9 cellular contexts compared by ENCODE assay signal in genomic region chr5:72194846-72195245, GRCh38.
DNase-seq lines count a peak whose midpoint lies in the region; ATAC-seq, FAIRE-seq and TF ChIP-seq lines count a peak whose summit lies in the region.
"Had no signal": no experiment of that assay in that cellular context is flagged by ENCODE, and none has a peak within 500 bp of the region (broad histone marks: within the 10 kb centered on the region; RNA-seq: fewer than 3 reads in every experiment).

No MANE protein-coding gene starts in this region.

- H3K4me3 ChIP-seq in GM12878 (no peak overlapping the region), H7 (ENCODE audit: insufficient read depth, low read depth, low read length) (no peak overlapping the region), prostate gland (no peak overlapping the region)
- H3K4me3 ChIP-seq: Peyer's patch had no signal

- TF ChIP-seq EP300 in GM12878 (IDR thresholded peaks at IDR 0.05; ENCODE audit: borderline replicate concordance in 1 of 2, control insufficient read depth in 1 of 2, low read depth in 2 of 2, low read length in 2 of 2) = peak; percentile 41 to 86; a peak in 3 of 4 replicates

- CTCF ChIA-PET in GM12878 (lab: Yijun Ruan, JAX) = no interaction called here

- SMC1A ChIA-PET in GM12878 (lab: Charles Lee; ENCODE audit: uncharacterized antibody, unreplicated experiment) = interaction anchor here (0.9 kb wide), 1 partner anchor 7 kb away, joined by 3 read pairs; no protein-coding TSS in a partner anchor

- H3K27me3 ChIP-seq in GM12878 (replicated peaks in 1 of 2; ENCODE audit: control insufficient read depth in 2 of 2, insufficient read depth in 2 of 2, low read length in 1 of 2) (peaks cover 0 to 4% of the 10 kb centered on the region in 2 experiments; a peak in 1 of 4 replicates), H7 (ENCODE audit: control insufficient read depth, insufficient read depth, low read length) (no peaks in the 10 kb centered on the region), prostate gland (replicated peaks; ENCODE audit: insufficient read depth) (no peaks in the 10 kb centered on the region)
- H3K27me3 ChIP-seq: Peyer's patch had no signal

- peaks cover 16% of the 10 kb centered on the region for H3K4me1 ChIP-seq in GM12878 (ENCODE audit: control insufficient read depth, insufficient read depth, low read length)
- no peaks in the 10 kb centered on the region for H3K4me1 ChIP-seq in prostate gland (replicated peaks)
- H3K4me1 ChIP-seq: Peyer's patch had no signal

- peak; percentile 90 for FAIRE-seq in GM12878 (lab: Jason Lieb, UNC)

- no TSS peak for BruUV-seq in GM12878 (replicated peaks; lab: Mats Ljungman, UMichigan)

- no peaks in the 10 kb centered on the region for H3K79me2 ChIP-seq in GM12878 (ENCODE audit: control insufficient read depth, insufficient read depth, low read length)

- POLR2A ChIA-PET in GM12878 (lab: Charles Lee) = no interaction called here

- no peak overlapping the region for H3K27ac ChIP-seq in GM12878 (ENCODE audit: control insufficient read depth, insufficient read depth)
- no peak overlapping the region for H3K27ac ChIP-seq in prostate gland
- H3K27ac ChIP-seq: Peyer's patch had no signal

- in situ Hi-C loops in GM12878 (cut with MboI) = no loop called here

- TF ChIP-seq CTCF in GM20000 (IDR thresholded peaks at IDR 0.05; ENCODE audit: extremely low read depth, missing control alignments) = no peak
- TF ChIP-seq CTCF in GM12878 (IDR thresholded peaks at IDR 0.05 in 2 of 3, conservative IDR thresholded peaks at IDR 0.05 in 1 of 3; ENCODE audit: control insufficient read depth in 2 of 3, extremely low read depth in 1 of 3, insufficient read depth in 1 of 3, low read depth in 3 of 3, low read length in 3 of 3) = no peak
- no peak for TF ChIP-seq CTCF in prostate gland (IDR thresholded peaks at IDR 0.05)

- H3K36me3 ChIP-seq in GM12878 (ENCODE audit: control insufficient read depth in 2 of 2, insufficient read depth in 2 of 2, low read length in 1 of 2) (no peaks in the 10 kb centered on the region), H7 (replicated peaks; ENCODE audit: control insufficient read depth, insufficient read depth, low read length) (peaks cover 23% of the 10 kb centered on the region), prostate gland (no peaks in the 10 kb centered on the region)

- H3K9me3 ChIP-seq in GM12878 (replicated peaks; ENCODE audit: control insufficient read depth, insufficient read depth, low read length) (peaks cover 15% of the 10 kb centered on the region; the same call in 2 of the 3 replicates), prostate gland (no peaks in the 10 kb centered on the region)
- H3K9me3 ChIP-seq: Peyer's patch had no signal

- H3K9ac ChIP-seq in GM12878 (ENCODE audit: control insufficient read depth, insufficient read depth, low read length) = no peak overlapping the region

- no peak for TF ChIP-seq RAD21 in GM12878 (IDR thresholded peaks at IDR 0.05; ENCODE audit: insufficient read depth, low read depth, low read length)

- peak; percentile 67 for DNase-seq in GM20000 (ENCODE audit: low spot score)
- peak; percentile 72 for DNase-seq in GM12878 (ENCODE audit: low read depth, low spot score)
- no peak for DNase-seq in H7
- DNase-seq in NCI-H526 treated with DMSO at 0.1 percent for 48 hours (lab: John Stamatoyannopoulos, UW) = no peak
- DNase-seq in T1000 (lab: John Stamatoyannopoulos, UW) = no peak
- DNase-seq in prostate gland (ENCODE audit: low spot score) = no peak

- TF ChIP-seq POLR2A in GM12878 (IDR thresholded peaks at IDR 0.05; ENCODE audit: low read depth, low read length) = no peak
- TF ChIP-seq POLR2A in prostate gland (IDR thresholded peaks at IDR 0.05) = no peak

- ATAC-seq in GM18499 (IDR thresholded peaks at IDR 0.05; ENCODE audit: insufficient read depth, unreplicated experiment) = peak; percentile 66
- ATAC-seq in HG03432 (IDR thresholded peaks at IDR 0.05; ENCODE audit: unreplicated experiment) = peak; percentile 96
- peak; percentile 97 for ATAC-seq in GM12878

- H4K20me1 ChIP-seq in GM12878 (ENCODE audit: control insufficient read depth, insufficient read depth) = no peaks in the 10 kb centered on the region; the same call in 1 of the 2 replicates

- peak overlapping the region; percentile 78 for H3K4me2 ChIP-seq in GM12878 (ENCODE audit: control insufficient read depth, insufficient read depth)

- intact Hi-C loops in GM12878 (cut with micrococcal nuclease; ENCODE audit: unreplicated experiment) = no loop called here
- intact Hi-C loops in prostate gland (cut with DNase I) = no loop called here

- WGBS in GM12878 (ENCODE audit: insufficient coverage, insufficient replicate concordance, low lambda C conversion rate, missing lambda C conversion rate) = 0% methylated on average over 6 of the region's 6 CpGs
- WGBS in prostate gland = 89% methylated on average over 6 of the region's 6 CpGs

- H2AFZ ChIP-seq in GM12878 (ENCODE audit: control insufficient read depth, low read depth, low read length) = no peak overlapping the region

- RAD21 ChIA-PET in GM12878 (lab: Charles Lee; ENCODE audit: unreplicated experiment) = no interaction called here

TF ChIP-seq in GM12878, 131 proteins besides CTCF, POLR2A, EP300 and RAD21 (continues in another document):
- no peak for TF ChIP-seq NR2C1 (IDR thresholded peaks at IDR 0.05)
- TF ChIP-seq LARP7 (IDR thresholded peaks at IDR 0.05) = no peak
- peak; percentile 92 for TF ChIP-seq JUNB (IDR thresholded peaks at IDR 0.05)
- TF ChIP-seq IKZF2 (IDR thresholded peaks at IDR 0.05) = peak; percentile 75 to 76; a peak in 3 of 4 replicates
- no peak for TF ChIP-seq PAX8 (IDR thresholded peaks at IDR 0.05)
- peak; percentile 58 for TF ChIP-seq MEF2B (IDR thresholded peaks at IDR 0.05; ENCODE audit: partially characterized antibody, poor library complexity, severe bottlenecking)
- peak; percentile 92; the same call in 1 of the 2 replicates for TF ChIP-seq MTA3 (IDR thresholded peaks at IDR 0.05; ENCODE audit: borderline replicate concordance, low read length)
- peak; percentile 76 for TF ChIP-seq ATF7 (IDR thresholded peaks at IDR 0.05; ENCODE audit: low read depth)
- peak; percentile 98 for TF ChIP-seq CBFB (IDR thresholded peaks at IDR 0.05; ENCODE audit: low read depth)
- TF ChIP-seq SP1 (IDR thresholded peaks at IDR 0.05; ENCODE audit: low read depth, low read length) = peak; percentile 36
- TF ChIP-seq ZNF687 (IDR thresholded peaks at IDR 0.05) = no peak
- TF ChIP-seq TCF12 (IDR thresholded peaks at IDR 0.05; ENCODE audit: low read depth, low read length) = peak; percentile 81
- TF ChIP-seq CEBPB (IDR thresholded peaks at IDR 0.05; ENCODE audit: borderline replicate concordance in 1 of 2, low read depth in 2 of 2, low read length in 2 of 2) = peak in 1 of 2 experiments; percentile 92; a peak in 2 of 4 replicates
- TF ChIP-seq FOXM1 (IDR thresholded peaks at IDR 0.05; ENCODE audit: low read depth, low read length) = peak; percentile 95
- peak in 1 of 2 experiments; percentile 43; a peak in 1 of 4 replicates for TF ChIP-seq SRF (IDR thresholded peaks at IDR 0.05; ENCODE audit: low read depth in 2 of 2, low read length in 2 of 2)
- TF ChIP-seq GABPA (IDR thresholded peaks at IDR 0.05; ENCODE audit: low read depth) = peak; percentile 47; the same call in 1 of the 2 replicates
- peak; percentile 95 for TF ChIP-seq PAX5 (IDR thresholded peaks at IDR 0.05; ENCODE audit: borderline replicate concordance, low read depth, low read length)
- peak; percentile 27; the same call in 1 of the 2 replicates for TF ChIP-seq NBN (IDR thresholded peaks at IDR 0.05)
- no peak for TF ChIP-seq RELA (IDR thresholded peaks at IDR 0.05; ENCODE audit: borderline replicate concordance, partially characterized antibody)
- peak; percentile 82; the same call in 1 of the 2 replicates for TF ChIP-seq ZBED1 (IDR thresholded peaks at IDR 0.05; ENCODE audit: borderline replicate concordance)
- TF ChIP-seq ZNF274 (IDR thresholded peaks at IDR 0.05; ENCODE audit: insufficient read depth, insufficient read length) = no peak
- TF ChIP-seq TCF7 (IDR thresholded peaks at IDR 0.05; ENCODE audit: borderline replicate concordance) = peak; percentile 82
- TF ChIP-seq POU2F2 (IDR thresholded peaks at IDR 0.05; ENCODE audit: borderline replicate concordance, low read depth, low read length) = peak; percentile 77; the same call in 2 of the 3 replicates
- peak; percentile 76 for TF ChIP-seq DPF2 (IDR thresholded peaks at IDR 0.05)

Comparison
In these comparisons a context has a peak if more than half of its experiments do, and no peak if none do; other contexts are left out.
1. DNase-seq: peak in GM20000 (single experiment) and GM12878 (single experiment); none in H7 (single experiment), NCI-H526 treated with DMSO at 0.1 percent for 48 hours (single experiment), T1000 (single experiment) and prostate gland (single experiment).
2. Peak in every context shown above with its lines, with median percentiles within 50 percentile points of each other: ATAC-seq.